In genomic region chr5:123647066-123647465, GRCh38 we compare ENCODE assay signal across 13 cellular contexts.
"Had no signal": no experiment of that assay in that cellular context is flagged by ENCODE, and none has a peak within 500 bp of the region (broad histone marks: within the 10 kb centered on the region; RNA-seq: fewer than 3 reads in every experiment).

No MANE protein-coding gene starts in this region.

- ATAC-seq: activated T-cell treated with anti-CD3 and anti-CD28 coated beads, Interleukin-2, amount 50 U/mL, for 4 hours; left ventricle myocardium superior; natural killer cell treated with Interleukin-12 subunit alpha and Interleukin-12 subunit beta and Interleukin-15 and Interleukin-18, amount 100 ng/mL, for 72 hours; WTC11 had no signal

- DNase-seq: activated CD8-positive, alpha-beta memory T cell treated with anti-CD3 and anti-CD28 coated beads, Interleukin-2, amount 50 U/mL, for 48 hours; activated naive CD4-positive, alpha-beta T cell treated with Interleukin-2 at 50 U/mL for 16 hours; activated naive CD8-positive, alpha-beta T cell treated with anti-CD3 and anti-CD28 coated beads for 36 hours; activated T-cell treated with anti-CD3 and anti-CD28 coated beads, Interleukin-2, amount 50 U/mL, for 4 hours; colonic mucosa; hypothalamus; left ventricle myocardium superior; mammary epithelial cell; spleen; stimulated activated CD4-positive, alpha-beta T cell treated with anti-CD3 and anti-CD28 coated beads, Interleukin-4, amount 100 ng/mL, for 1 hour; stimulated activated naive CD4-positive, alpha-beta T cell treated with Interleukin-2 at 50 U/mL for 16 hours had no signal
